ENCODE assay signal across 25 cellular contexts in the genomic region with DNA sequence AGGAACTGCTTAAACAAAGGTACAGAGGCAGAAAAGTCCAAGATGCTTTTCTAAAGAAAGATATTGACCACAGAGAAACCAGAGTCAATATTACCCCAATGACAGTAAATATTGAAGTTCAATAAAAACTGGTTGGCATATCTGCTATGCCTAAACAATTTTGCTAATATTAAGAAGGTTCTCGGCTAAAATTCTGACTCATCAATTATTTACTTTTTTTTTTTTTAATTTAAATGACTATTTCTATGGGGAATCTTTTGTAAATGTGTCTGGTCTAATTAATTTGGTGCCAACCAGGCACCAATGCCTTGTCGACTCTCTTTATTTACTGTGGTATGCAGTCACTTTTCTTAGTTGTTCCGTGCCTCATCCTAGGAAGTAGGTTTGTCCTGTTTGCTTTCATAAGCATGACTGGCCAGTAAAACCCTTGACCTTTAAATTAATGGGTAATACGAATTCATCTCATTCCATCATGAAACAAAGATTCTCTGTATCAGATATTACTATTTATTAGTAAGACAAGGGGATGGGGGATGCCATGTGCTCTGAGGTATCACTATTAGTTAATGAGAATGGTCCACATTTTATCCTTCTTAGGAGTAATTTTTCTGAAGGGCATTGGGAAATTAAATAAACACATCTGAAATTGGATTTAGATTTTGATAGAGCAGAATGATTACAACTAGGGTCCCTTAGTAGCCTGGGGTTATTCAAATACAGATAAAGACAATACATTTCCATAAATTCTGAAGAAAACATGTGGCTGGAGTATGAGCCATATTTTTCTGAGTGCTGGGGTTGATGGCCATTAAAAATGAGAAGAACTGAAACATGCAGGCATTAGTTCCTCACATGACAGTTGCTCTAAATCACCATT.
"Had no signal": no experiment of that assay in that cellular context is flagged by ENCODE, and none has a peak within 500 bp of the region (broad histone marks: within the 10 kb centered on the region; RNA-seq: fewer than 3 reads in every experiment).

No MANE protein-coding gene starts in this region.

- H3K36me3 ChIP-seq: gastrocnemius medialis, neutrophil, right lobe of liver, suprapubic skin, transverse colon, upper lobe of right lung, uterus had no signal

- DNase-seq: cortex of kidney; effector memory CD8-positive, alpha-beta T cell; gastrocnemius medialis; head of caudate nucleus; kidney; mesenchymal stem cell; mucosa of descending colon; naive B cell; right lobe of liver; small intestine; stimulated activated CD4-positive, alpha-beta T cell treated with anti-CD3 and anti-CD28 coated beads, Interleukin-15, amount 100 ng/mL, for 24 hours; stimulated activated CD4-positive, alpha-beta T cell treated with anti-CD3 and anti-CD28 coated beads, Interleukin-2, amount 100 ng/mL, for 48 hours; stimulated activated CD8-positive, alpha-beta memory T cell treated with anti-CD3 and anti-CD28 coated beads, Interleukin-4, amount 100 ng/mL, for 48 hours; stimulated activated naive CD4-positive, alpha-beta T cell; stimulated activated naive CD8-positive, alpha-beta T cell treated with anti-CD3 and anti-CD28 coated beads, Interleukin-15, amount 100 ng/mL, for 72 hours; transverse colon; upper lobe of right lung; uterus had no signal

- H3K9me3 ChIP-seq: gastrocnemius medialis, mucosa of descending colon, neutrophil, right lobe of liver, suprapubic skin, transverse colon, upper lobe of right lung, uterus had no signal

- H3K79me2 ChIP-seq: parathyroid adenoma had no signal

- FAIRE-seq: endometrium, kidney, small intestine had no signal

- H3K27me3 ChIP-seq: gastrocnemius medialis, neutrophil, right lobe of liver, suprapubic skin, transverse colon, upper lobe of right lung, uterus had no signal

- H3K4me3 ChIP-seq: gastrocnemius medialis, lung, mucosa of descending colon, right lobe of liver, suprapubic skin, transverse colon, upper lobe of right lung, uterus had no signal

- H3K9ac ChIP-seq: parathyroid adenoma had no signal

- H3K27ac ChIP-seq: gastrocnemius medialis, neutrophil, parathyroid adenoma, right lobe of liver, suprapubic skin, transverse colon, upper lobe of right lung, uterus had no signal

- ATAC-seq: effector memory CD8-positive, alpha-beta T cell; gastrocnemius medialis; left lobe of liver; mucosa of descending colon; natural killer cell treated with Interleukin-12 subunit alpha and Interleukin-12 subunit beta and Interleukin-15 and Interleukin-18, amount 100 ng/mL, for 72 hours; right lobe of liver; stimulated activated naive CD8-positive, alpha-beta T cell treated with anti-CD3 and anti-CD28 coated beads, Interleukin-15, amount 100 ng/mL, for 72 hours; upper lobe of right lung had no signal

- H3K4me1 ChIP-seq: gastrocnemius medialis, parathyroid adenoma, right lobe of liver, suprapubic skin, transverse colon, upper lobe of right lung, uterus had no signal

- H2AFZ ChIP-seq: parathyroid adenoma had no signal
